ENCODE assay signal across 8 cellular contexts in the genomic region with DNA sequence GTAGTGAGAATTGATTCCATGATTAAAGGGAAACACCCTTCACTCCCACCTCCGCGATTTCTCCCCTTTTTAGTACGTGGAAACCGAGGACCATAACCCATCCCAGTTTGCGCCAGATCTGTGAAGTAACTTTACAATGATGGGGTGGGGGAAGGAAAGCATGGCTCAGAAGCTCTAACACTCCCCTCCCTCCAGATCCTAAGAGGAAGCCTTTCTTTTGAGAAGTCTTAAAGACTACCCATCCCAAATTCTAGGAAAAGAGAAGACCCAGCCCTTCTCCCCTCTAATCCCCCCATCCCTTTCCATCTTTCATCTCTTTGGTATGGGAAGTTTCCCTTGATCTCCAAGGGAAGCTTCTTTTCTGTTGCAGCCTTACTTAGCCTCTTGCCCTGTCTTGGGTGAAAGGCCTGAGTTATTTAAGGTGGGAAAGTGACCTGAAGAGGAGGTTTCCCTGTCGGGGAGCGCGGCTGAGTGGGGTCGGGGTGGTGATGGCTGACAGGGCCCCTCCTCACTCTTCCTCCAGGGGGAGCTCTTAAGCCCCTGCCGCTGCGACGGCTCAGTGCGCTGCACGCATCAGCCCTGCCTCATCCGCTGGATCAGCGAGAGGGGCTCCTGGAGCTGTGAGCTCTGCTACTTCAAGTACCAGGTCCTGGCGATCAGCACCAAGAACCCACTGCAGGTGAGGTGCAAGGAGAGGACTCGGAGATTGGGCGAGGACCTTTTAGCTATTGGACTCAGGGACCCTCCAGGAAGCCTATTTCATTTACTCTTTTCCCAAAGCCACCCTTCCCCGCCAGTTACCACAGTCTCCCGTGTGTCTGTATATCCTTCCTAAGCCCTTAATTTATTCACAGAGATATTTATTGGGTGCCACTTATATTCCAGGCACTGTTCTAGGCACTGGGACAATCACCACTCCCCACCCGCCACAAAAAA. TPM values are rescaled to one million over a fixed set of nuclear protein-coding genes. Genes with fewer than 3 reads are reported as not detected.
DNase-seq lines count a peak whose midpoint lies in the region; ATAC-seq and TF ChIP-seq lines count a peak whose summit lies in the region.

No MANE protein-coding gene starts in this region.

- 26% methylated on average over 20 of the region's 22 CpGs for WGBS in hepatocyte (ENCODE audit: low lambda C conversion rate, missing lambda C conversion rate)

- CTCF ChIA-PET in CD4-positive, alpha-beta T cell (lab: Charles Lee): interaction anchor here (0.9 to 2.5 kb wide), 16 partner anchors 9 to 173 kb away, joined by 3 to 20 read pairs (median 6); a partner anchor contains a TSS

- H3K9me2 ChIP-seq in hepatocyte (replicated peaks; ENCODE audit: insufficient read depth): no peaks in the 10 kb centered on the region

- peaks cover 40% of the 10 kb centered on the region for H3K36me3 Mint-ChIP-seq in CD4-positive, alpha-beta T cell (ENCODE audit: low read depth)

- intact Hi-C loops in CD4-positive, alpha-beta T cell (cut with DNase I, micrococcal nuclease): loop anchor here (1.0 to 5.0 kb wide), 5 partner anchors 9 to 76 kb away; a partner anchor contains a TSS

- H3K4me3 Mint-ChIP-seq in CD4-positive, alpha-beta T cell: peak overlapping the region; percentile 92

- H4K20me1 ChIP-seq in hepatocyte (ENCODE audit: insufficient read depth, poor library complexity, severe bottlenecking): peaks cover 9% of the 10 kb centered on the region

- peaks cover 58% of the 10 kb centered on the region for H3K4me1 Mint-ChIP-seq in CD4-positive, alpha-beta T cell (ENCODE audit: low read depth)

- H3K9me3 ChIP-seq in CD4-positive, alpha-beta T cell (ENCODE audit: control insufficient read depth, low read length): no peaks in the 10 kb centered on the region
- H3K9me3 ChIP-seq in HAP-1: no peaks in the 10 kb centered on the region
- no peaks in the 10 kb centered on the region for H3K9me3 ChIP-seq in hepatocyte (ENCODE audit: low read depth)

- peak overlapping the region; percentile 63 for H3K27ac ChIP-seq in CD4-positive, alpha-beta T cell (ENCODE audit: low read depth, low read length)
- H3K27ac ChIP-seq in hepatocyte: peak overlapping the region; percentile 79

- H3K79me2 ChIP-seq in hepatocyte: peaks cover 10% of the 10 kb centered on the region

- peak; percentile 69 for TF ChIP-seq CTCF in CD4-positive, alpha-beta T cell (IDR thresholded peaks at IDR 0.05)
- peak; percentile 61 for TF ChIP-seq CTCF in hepatocyte (IDR thresholded peaks at IDR 0.05; ENCODE audit: poor library complexity)

- H2AFZ ChIP-seq in hepatocyte: no peak overlapping the region

- POLR2A ChIA-PET in CD4-positive, alpha-beta T cell (lab: Charles Lee): interaction anchor here (1.2 to 4.1 kb wide), 9 partner anchors 10 to 140 kb away, joined by 3 to 28 read pairs (median 9); a partner anchor contains a TSS

- H3K36me3 ChIP-seq in HAP-1 (replicated peaks) (peaks cover 18% of the 10 kb centered on the region), hepatocyte (replicated peaks; ENCODE audit: insufficient read depth, low read depth) (no peaks in the 10 kb centered on the region)

- peak; percentile 15 for ATAC-seq in CD4-positive, alpha-beta T cell (ENCODE audit: poor library complexity)

- H3K4me3 ChIP-seq in HAP-1 (peak overlapping the region; percentile 54), hepatocyte (peak overlapping the region; percentile 40)

- H3K4me2 ChIP-seq in hepatocyte: peak overlapping the region; percentile 85

- DNase-seq in CD4-positive, alpha-beta T cell: peak; percentile 57 to 71 (median 63)
- DNase-seq in HAP-1 (ENCODE audit: low spot score in 2 of 2) (peak; percentile 63 to 82), RPMI8226 (peak; percentile 84), hepatocyte (ENCODE audit: low spot score) (peak; percentile 75), AG08396 (ENCODE audit: low spot score) (no peak), GM03348 (ENCODE audit: low spot score) (no peak)
- peak; percentile 57 for DNase-seq in activated gamma-delta T cell treated with anti-CD3 and anti-CD28 coated beads, Interleukin-2, amount 50 U/mL, for 16 hours (ENCODE audit: low read depth)
- DNase-seq in stimulated activated CD4-positive, alpha-beta T cell treated with anti-CD3 and anti-CD28 coated beads, Interleukin-1b, Interleukin-23, amount 100 ng/mL, for 4 hours (ENCODE audit: low read depth in 2 of 2): peak; percentile 61 to 62

- H3K27ac Mint-ChIP-seq in CD4-positive, alpha-beta T cell: peak overlapping the region; percentile 93

- H3K27me3 Mint-ChIP-seq in CD4-positive, alpha-beta T cell: no peaks in the 10 kb centered on the region

- peaks cover 16% of the 10 kb centered on the region for H3K4me1 ChIP-seq in HAP-1
- H3K4me1 ChIP-seq in hepatocyte (ENCODE audit: insufficient read depth): peaks cover 14% of the 10 kb centered on the region

- H3K27me3 ChIP-seq in CD4-positive, alpha-beta T cell (ENCODE audit: control insufficient read depth, insufficient read depth, low read length): no peaks in the 10 kb centered on the region
- H3K27me3 ChIP-seq in HAP-1 (ENCODE audit: low read depth) (no peaks in the 10 kb centered on the region), hepatocyte (no peaks in the 10 kb centered on the region)

- H3K9me3 Mint-ChIP-seq in CD4-positive, alpha-beta T cell: no peaks in the 10 kb centered on the region

- in situ Hi-C loops in HAP-1 (cut with MboI; ENCODE audit: low sequenced_read_pairs): no loop called here

RNA-seq across cellular contexts. Expression of a gene that starts 1.8 kb away (rescaled TPM):
- 10 to 100 TPM; 39.9 to 40.8 TPM for total RNA-seq in CD4-positive, alpha-beta T cell
- total RNA-seq in hepatocyte: 14.6 and 16.9 TPM in 2 replicates
- polyA plus RNA-seq in hepatocyte: 13.6 and 14.8 TPM in 2 replicates

RNA-seq across cellular contexts. Expression of a gene that starts 4.6 kb away (rescaled TPM):
- 10 to 100 TPM in 1 of 2 experiments, 1 to 10 TPM in 1; 8.7 to 10.8 TPM for total RNA-seq in CD4-positive, alpha-beta T cell
- total RNA-seq in hepatocyte: 306 and 339 TPM in 2 replicates
- polyA plus RNA-seq in hepatocyte: 308 and 315 TPM in 2 replicates

RNA-seq across cellular contexts. Expression of a gene that starts 10.2 kb away (rescaled TPM):
- total RNA-seq in CD4-positive, alpha-beta T cell: 1 to 10 TPM; 1.0 to 1.4 TPM
- total RNA-seq in hepatocyte: 0.23 and 2.9 TPM in 2 replicates
- polyA plus RNA-seq in hepatocyte: 0.89 and 2.3 TPM in 2 replicates

RNA-seq across cellular contexts. Expression of a gene that starts 11.8 kb away (rescaled TPM):
- 10 to 100 TPM; 10.3 to 10.7 TPM for total RNA-seq in CD4-positive, alpha-beta T cell
- total RNA-seq in hepatocyte: 77.6 and 81.3 TPM in 2 replicates
- 54.9 and 69.2 TPM in 2 replicates for polyA plus RNA-seq in hepatocyte

RNA-seq across cellular contexts. Expression of a gene that starts 15.2 kb away (rescaled TPM):
- total RNA-seq in CD4-positive, alpha-beta T cell: 10 to 100 TPM in 1 of 2 experiments, 1 to 10 TPM in 1; 9.3 to 12.0 TPM
- total RNA-seq in hepatocyte: 8.6 and 8.8 TPM in 2 replicates
- polyA plus RNA-seq in hepatocyte: 26.1 and 31.1 TPM in 2 replicates

Comparison
In these comparisons a context has a peak if more than half of its experiments do, and no peak if none do; other contexts are left out.
1. DNase-seq: peak in CD4-positive, alpha-beta T cell (10 of 10), HAP-1 (2 of 2), RPMI8226 (single experiment), activated gamma-delta T cell treated with anti-CD3 and anti-CD28 coated beads, Interleukin-2, amount 50 U/mL, for 16 hours (single experiment), hepatocyte (single experiment) and stimulated activated CD4-positive, alpha-beta T cell treated with anti-CD3 and anti-CD28 coated beads, Interleukin-1b, Interleukin-23, amount 100 ng/mL, for 4 hours (2 of 2); none in AG08396 (single experiment) and GM03348 (single experiment).
2. RNA of a gene that starts 4.6 kb away (total RNA-seq): 306 to 339 TPM in hepatocyte; 8.7 to 10.8 TPM in CD4-positive, alpha-beta T cell; every median in the first group is over 10 times any median in the second.